8 cellular contexts compared by ENCODE assay signal in genomic region chr1:149792912-149793521, GRCh38. TPM values are rescaled to one million over a fixed set of nuclear protein-coding genes. Genes with fewer than 3 reads are reported as not detected.
DNase-seq lines count a peak whose midpoint lies in the region; ATAC-seq, FAIRE-seq and TF ChIP-seq lines count a peak whose summit lies in the region.
"Not testable (repeated sequence)": the region's sequence is repeated elsewhere in the genome, so short reads cannot be mapped to it uniquely, and the experiment has no call there.

No MANE protein-coding gene starts in this region.

- H3K27me3 Mint-ChIP-seq in astrocyte (ENCODE audit: low read depth, unreplicated experiment): not testable (repeated sequence)

- not testable (repeated sequence) for H2AFZ ChIP-seq in astrocyte (ENCODE audit: low read depth, low read length)

- ATAC-seq in HG02852 (IDR thresholded peaks at IDR 0.05; ENCODE audit: unreplicated experiment): peak; percentile 85

- not testable (repeated sequence) for H3K9me3 ChIP-seq in astrocyte (ENCODE audit: insufficient read depth, low read depth, low read length)

- H3K36me3 Mint-ChIP-seq in astrocyte (ENCODE audit: low read depth, unreplicated experiment): not testable (repeated sequence)

- H3K9me3 Mint-ChIP-seq in astrocyte (ENCODE audit: unreplicated experiment): not testable (repeated sequence)

- not testable (repeated sequence) for FAIRE-seq in astrocyte (lab: Jason Lieb, UNC)

- not testable (repeated sequence) for H3K27ac ChIP-seq in astrocyte (ENCODE audit: low read depth, low read length)

- H3K4me1 Mint-ChIP-seq in astrocyte (ENCODE audit: low read depth, unreplicated experiment): not testable (repeated sequence)

- not testable (repeated sequence) for H3K36me3 ChIP-seq in astrocyte (ENCODE audit: insufficient read depth, low read length)

- H3K4me3 ChIP-seq in astrocyte (ENCODE audit: insufficient read depth, low read depth, low read length): peak overlapping the region; percentile 48

- in situ Hi-C loops in GM13976 (cut with MboI; ENCODE audit: low sequenced_read_pairs, unreplicated experiment): not testable (repeated sequence)

- H3K9ac ChIP-seq in astrocyte (ENCODE audit: low read length): peak overlapping the region; percentile 70

- DNase-seq in GM13976 (ENCODE audit: low spot score) (peak; percentile 85), NCI-H1436 (lab: John Stamatoyannopoulos, UW) (peak; percentile 40), T-helper 9 cell (peak; percentile 69), astrocyte (ENCODE audit: low read depth) (peak; percentile 0), hippocampal formation (lab: John Stamatoyannopoulos, UW) (peak; percentile 25 to 39), retina (peak; percentile 91), ureter (ENCODE audit: low spot score) (peak; percentile 72)

- not testable (repeated sequence) for H3K27me3 ChIP-seq in astrocyte (ENCODE audit: insufficient read depth, low read length)

- peak; percentile 86 for TF ChIP-seq CTCF in GM13976 (IDR thresholded peaks at IDR 0.05; ENCODE audit: borderline replicate concordance, control extremely low read depth, extremely low read depth, insufficient read depth, missing control alignments)
- not testable (repeated sequence) for TF ChIP-seq CTCF in astrocyte (IDR thresholded peaks at IDR 0.05; ENCODE audit: insufficient read depth, low read depth, low read length)

- H3K4me3 Mint-ChIP-seq in astrocyte (ENCODE audit: unreplicated experiment): not testable (repeated sequence)

- H4K20me1 ChIP-seq in astrocyte (ENCODE audit: insufficient read depth, low read length): not testable (repeated sequence)

- H3K27ac Mint-ChIP-seq in astrocyte (ENCODE audit: unreplicated experiment): not testable (repeated sequence)

- peak overlapping the region; percentile 80 for H3K4me2 ChIP-seq in astrocyte (ENCODE audit: low read length)

- not testable (repeated sequence) for H3K79me2 ChIP-seq in astrocyte (ENCODE audit: insufficient read depth, low read length)

- H3K4me1 ChIP-seq in astrocyte (ENCODE audit: insufficient read depth, low read length): not testable (repeated sequence)

RNA-seq across cellular contexts. Expression of gene FCGR1A, which starts 10.5 kb away (rescaled TPM):
- not detected in 2 replicates for total RNA-seq in astrocyte
- 2.9 TPM for total RNA-seq in ureter

Comparison
In these comparisons a context has a peak if more than half of its experiments do, and no peak if none do; other contexts are left out.
1. DNase-seq: peak in every context shown above with its lines; median percentile 91 in retina; 85 in GM13976; 72 in ureter; 69 in T-helper 9 cell; 40 in NCI-H1436; 32 in hippocampal formation; 0 in astrocyte.